Comparison of ENCODE assay signal across 8 cellular contexts in genomic region chr3:129016725-129017530, GRCh38. TPM values are rescaled to one million over a fixed set of nuclear protein-coding genes. Genes with fewer than 3 reads are reported as not detected.
DNase-seq lines count a peak whose midpoint lies in the region; ATAC-seq lines count a peak whose summit lies in the region.

No MANE protein-coding gene starts in this region.

- peak; percentile 54 for ATAC-seq in GM18498 (IDR thresholded peaks at IDR 0.05; ENCODE audit: unreplicated experiment)
- peak; percentile 66 for ATAC-seq in HG03135 (IDR thresholded peaks at IDR 0.05; ENCODE audit: unreplicated experiment)

- peak overlapping the region; percentile 98 for H3K27ac Mint-ChIP-seq in activated naive CD8-positive, alpha-beta T cell

- H3K27me3 Mint-ChIP-seq in activated naive CD8-positive, alpha-beta T cell, result no peaks in the 10 kb centered on the region

- no peaks in the 10 kb centered on the region for H3K9me3 Mint-ChIP-seq in activated naive CD8-positive, alpha-beta T cell (ENCODE audit: low read depth)

- H3K36me3 Mint-ChIP-seq in activated naive CD8-positive, alpha-beta T cell, result peaks cover 2% of the 10 kb centered on the region

- peaks cover 43% of the 10 kb centered on the region for H3K4me1 Mint-ChIP-seq in activated naive CD8-positive, alpha-beta T cell (ENCODE audit: low read depth)

- H3K4me3 Mint-ChIP-seq in activated naive CD8-positive, alpha-beta T cell, result peak overlapping the region; percentile 83

- DNase-seq in myocyte (ENCODE audit: low read depth), result peak; percentile 61
- DNase-seq in NCI-H510A (lab: John Stamatoyannopoulos, UW), result no peak
- DNase-seq in NCI-H2196 treated with DMSO at 0.1 percent for 48 hours (lab: John Stamatoyannopoulos, UW; ENCODE audit: unreplicated experiment), result no peak
- no peak for DNase-seq in GM03348 (ENCODE audit: low spot score)
- no peak for DNase-seq in NCI-H2029 (lab: John Stamatoyannopoulos, UW)

RNA-seq across cellular contexts. Expression of gene EFCC1, which starts 15.8 kb away (rescaled TPM):
- 1.6 and 4.6 TPM in 2 replicates for total RNA-seq in myocyte
- 1.6 TPM for polyA plus RNA-seq in myocyte (2012)

RNA-seq across cellular contexts. Expression of gene CFAP92, which starts 23.1 kb away (rescaled TPM):
- 0.05 and 0.08 TPM in 2 replicates for total RNA-seq in myocyte
- 0.64 TPM for polyA plus RNA-seq in myocyte (2012)

RNA-seq across cellular contexts. Expression of gene GP9, which starts 43.7 kb away (rescaled TPM):
- not detected in 2 replicates for total RNA-seq in myocyte
- polyA plus RNA-seq in myocyte (2012), result not detected
